Comparison of ENCODE assay signal across 19 cellular contexts in genomic region chr3:89692601-89693000, GRCh38.
"Had no signal": no experiment of that assay in that cellular context is flagged by ENCODE, and none has a peak within 500 bp of the region (broad histone marks: within the 10 kb centered on the region; RNA-seq: fewer than 3 reads in every experiment).

No MANE protein-coding gene starts in this region.

- H3K4me1 ChIP-seq: esophagus muscularis mucosa, testis, upper lobe of right lung, vagina had no signal

- FAIRE-seq: keratinocyte had no signal

- H3K27me3 ChIP-seq: esophagus muscularis mucosa, gastrocnemius medialis, ovary, testis, tibial nerve, upper lobe of right lung, vagina had no signal

- H3K36me3 ChIP-seq: esophagus muscularis mucosa, gastrocnemius medialis, ovary, tibial nerve, upper lobe of right lung, vagina had no signal

- H3K27ac ChIP-seq: epithelial cell of prostate, esophagus muscularis mucosa, gastrocnemius medialis, ovary, testis, tibial nerve, upper lobe of right lung, vagina had no signal

- DNase-seq: effector memory CD8-positive, alpha-beta T cell; gastrocnemius medialis; glutamatergic neuron; immature natural killer cell; mucosa of descending colon; naive thymus-derived CD8-positive, alpha-beta T cell; nucleus accumbens; ovary; stimulated activated CD4-positive, alpha-beta T cell treated with anti-CD3 and anti-CD28 coated beads, Interleukin-2, amount 100 ng/mL, for 24 hours; stimulated activated CD4-positive, alpha-beta T cell treated with anti-CD3 and anti-CD28 coated beads, Interleukin-4, amount 100 ng/mL, for 4 hours; stimulated activated naive B cell treated with anti-CD40 and anti-IgM and Interleukin-4, amounts not matched to agents 10 μg/mL and 1 μg/mL and 100 μg/mL, for 72 hours; stimulated activated naive CD8-positive, alpha-beta T cell treated with anti-CD3 and anti-CD28 coated beads, Interleukin-15, amount 100 ng/mL, for 72 hours; testis; upper lobe of right lung had no signal

- H3K4me3 ChIP-seq: esophagus muscularis mucosa, gastrocnemius medialis, mucosa of descending colon, ovary, testis, tibial nerve, upper lobe of right lung, vagina had no signal

- ATAC-seq: effector memory CD8-positive, alpha-beta T cell; gastrocnemius medialis; mucosa of descending colon; naive thymus-derived CD8-positive, alpha-beta T cell; stimulated activated naive B cell treated with anti-CD40 and anti-IgM and Interleukin-4, amounts not matched to agents 10 μg/mL and 1 μg/mL and 100 μg/mL, for 72 hours; stimulated activated naive CD8-positive, alpha-beta T cell treated with anti-CD3 and anti-CD28 coated beads, Interleukin-15, amount 100 ng/mL, for 72 hours; upper lobe of right lung had no signal

- H3K9me3 ChIP-seq: esophagus muscularis mucosa, gastrocnemius medialis, mucosa of descending colon, ovary, testis, tibial nerve, upper lobe of right lung, vagina had no signal
